9 cellular contexts compared by ENCODE assay signal in genomic region chr15:72740202-72740601, GRCh38. TPM values are rescaled to one million over a fixed set of nuclear protein-coding genes. Genes with fewer than 3 reads are reported as not detected.
DNase-seq lines count a peak whose midpoint lies in the region; ATAC-seq and TF ChIP-seq lines count a peak whose summit lies in the region.
"Had no signal": no experiment of that assay in that cellular context is flagged by ENCODE, and none has a peak within 500 bp of the region (broad histone marks: within the 10 kb centered on the region; RNA-seq: fewer than 3 reads in every experiment).

No MANE protein-coding gene starts in this region.

- 50% methylated on average over 1 of the region's 1 CpG for WGBS in mesenchymal stem cell

- H3K4ac ChIP-seq in mesenchymal stem cell (ENCODE audit: low read depth in 1 of 2, low read length in 2 of 2) = no peak overlapping the region

- no peak overlapping the region for H2AFZ ChIP-seq in Loucy (ENCODE audit: low read length)
- no peak overlapping the region for H2AFZ ChIP-seq in mesenchymal stem cell (ENCODE audit: low read depth, low read length)

- no peaks in the 10 kb centered on the region for H3K9me3 Mint-ChIP-seq in HFFc6

- no peak overlapping the region for H2AK5ac ChIP-seq in mesenchymal stem cell (ENCODE audit: low read length, severe bottlenecking)

- H3K9me3 ChIP-seq in Loucy (ENCODE audit: insufficient read depth, low read depth, low read length) (no peaks in the 10 kb centered on the region), mesenchymal stem cell (ENCODE audit: control insufficient read depth, low read length) (no peaks in the 10 kb centered on the region)

- H3K9ac ChIP-seq in Loucy (ENCODE audit: low read depth, low read length, poor library complexity, severe bottlenecking) (no peak overlapping the region), mesenchymal stem cell (ENCODE audit: low read length) (no peak overlapping the region)

- no peaks in the 10 kb centered on the region for H3K79me1 ChIP-seq in mesenchymal stem cell (replicated peaks; ENCODE audit: low read length, poor library complexity, severe bottlenecking)

- peaks cover 12% of the 10 kb centered on the region for H3K4me1 ChIP-seq in Loucy (ENCODE audit: insufficient read depth, low read length, poor library complexity, severe bottlenecking)
- H3K4me1 ChIP-seq in mesenchymal stem cell (ENCODE audit: control insufficient read depth, insufficient read depth, low read depth, low read length) = no peaks in the 10 kb centered on the region

- H3K4me2 ChIP-seq in Loucy (ENCODE audit: low read depth, low read length, poor library complexity, severe bottlenecking) = peak overlapping the region; percentile 52
- no peak overlapping the region for H3K4me2 ChIP-seq in mesenchymal stem cell (ENCODE audit: low read length, poor library complexity, severe bottlenecking)

- ATAC-seq in GM18519 (IDR thresholded peaks at IDR 0.05; ENCODE audit: low FRiP score, unreplicated experiment) (peak; percentile 67), GM21528 (IDR thresholded peaks at IDR 0.05; ENCODE audit: low FRiP score, unreplicated experiment) (peak; percentile 85)

- no peak overlapping the region for H2BK12ac ChIP-seq in mesenchymal stem cell (ENCODE audit: low read length in 2 of 2)

- H4K91ac ChIP-seq in mesenchymal stem cell (ENCODE audit: low read length) = no peak overlapping the region

- no peaks in the 10 kb centered on the region for H3F3A ChIP-seq in Loucy (ENCODE audit: low read depth)

- H2BK15ac ChIP-seq in mesenchymal stem cell (ENCODE audit: low read depth, poor library complexity, severe bottlenecking) = no peak overlapping the region

- no peak overlapping the region for H3K23ac ChIP-seq in mesenchymal stem cell (ENCODE audit: low read length in 2 of 2)

- no peaks in the 10 kb centered on the region for H3K27me3 ChIP-seq in Loucy (ENCODE audit: insufficient read depth, low read length, poor library complexity, severe bottlenecking)
- no peaks in the 10 kb centered on the region for H3K27me3 ChIP-seq in mesenchymal stem cell (ENCODE audit: control insufficient read depth in 1 of 2, insufficient read depth in 1 of 2, low read length in 2 of 2)

- no peaks in the 10 kb centered on the region for H3K79me2 ChIP-seq in Loucy (ENCODE audit: insufficient read depth, low read length)

- no peak overlapping the region for H4K8ac ChIP-seq in mesenchymal stem cell (ENCODE audit: low read length)

- peak; percentile 19 for DNase-seq in mesenchymal stem cell
- no peak for DNase-seq in NCI-H2107 treated with DMSO at 0.1 percent for 48 hours (lab: John Stamatoyannopoulos, UW; ENCODE audit: unreplicated experiment)
- no peak for DNase-seq in HK-2 (ENCODE audit: unreplicated experiment)
- DNase-seq in HFFc6 = no peak
- DNase-seq in GF-D8 (lab: John Stamatoyannopoulos, UW) = no peak

- H3K4me3 ChIP-seq in Loucy (ENCODE audit: low read length, poor library complexity, severe bottlenecking) (peak overlapping the region; percentile 23), mesenchymal stem cell (ENCODE audit: insufficient read depth in 1 of 2, low read depth in 1 of 2, low read length in 2 of 2) (no peak overlapping the region)

- H3K36me3 Mint-ChIP-seq in HFFc6 (ENCODE audit: low read depth) = peaks cover 39% of the 10 kb centered on the region

- H3K27ac Mint-ChIP-seq in HFFc6 = no peak overlapping the region

- H3K27me3 Mint-ChIP-seq in HFFc6 (ENCODE audit: insufficient read depth) = no peaks in the 10 kb centered on the region

- H3K9me2 ChIP-seq in Loucy (replicated peaks; ENCODE audit: low read depth, low read length) = no peaks in the 10 kb centered on the region

- no peak overlapping the region for H3K14ac ChIP-seq in mesenchymal stem cell (ENCODE audit: low read length in 2 of 2)

- no peak overlapping the region for H3K27ac ChIP-seq in mesenchymal stem cell (ENCODE audit: low read length, poor library complexity, severe bottlenecking)

- no peak for TF ChIP-seq CTCF in Loucy (conservative IDR thresholded peaks at IDR 0.05; ENCODE audit: low read length)
- no peak for TF ChIP-seq CTCF in HFFc6 (IDR thresholded peaks at IDR 0.05)

- H3K36me3 ChIP-seq in Loucy (ENCODE audit: insufficient read depth, low read length) (peaks cover 10% of the 10 kb centered on the region; the same call in 1 of the 2 replicates), mesenchymal stem cell (ENCODE audit: control insufficient read depth in 1 of 2, insufficient read depth in 2 of 2, low read depth in 1 of 2, low read length in 2 of 2) (peaks cover 18 to 75% of the 10 kb centered on the region in 2 experiments)

- no peak overlapping the region for H3K18ac ChIP-seq in mesenchymal stem cell (ENCODE audit: low read depth in 1 of 2, low read length in 2 of 2)

- H2BK120ac ChIP-seq in mesenchymal stem cell (ENCODE audit: low read depth, low read length) = no peak overlapping the region

- no peak overlapping the region for H2BK5ac ChIP-seq in mesenchymal stem cell (ENCODE audit: low read depth, low read length, poor library complexity, severe bottlenecking)

- no peaks in the 10 kb centered on the region for H4K20me1 ChIP-seq in Loucy (ENCODE audit: insufficient read depth, low read length, poor library complexity, severe bottlenecking)

- peaks cover 21% of the 10 kb centered on the region for H3K4me1 Mint-ChIP-seq in HFFc6 (ENCODE audit: low read depth)

- no peak overlapping the region for H3K4me3 Mint-ChIP-seq in HFFc6

RNA-seq across cellular contexts. Expression of gene ADPGK, which starts 43.4 kb away (rescaled TPM):
- polyA plus RNA-seq in mesenchymal stem cell (2013, experiment 1 of 2) = 59.7 TPM
- 61.8 TPM for polyA plus RNA-seq in mesenchymal stem cell (2013, experiment 2 of 2)
- 10 to 100 TPM; 54.6 to 59.4 (median 56.8) TPM for total RNA-seq in HFFc6 (2021; fragmentation: NEBNext Ultra II Directional; extraction: Animal tissue kit (Norgen Biotek cat#: 25700))

RNA-seq across cellular contexts. Expression of gene BBS4, which starts 54.2 kb away (rescaled TPM):
- 18.9 TPM for polyA plus RNA-seq in mesenchymal stem cell (2013, experiment 1 of 2)
- polyA plus RNA-seq in mesenchymal stem cell (2013, experiment 2 of 2) = 19.6 TPM
- total RNA-seq in HFFc6 (2021; fragmentation: NEBNext Ultra II Directional; extraction: Animal tissue kit (Norgen Biotek cat#: 25700)) = 10 to 100 TPM; 10.3 to 12.9 (median 12.5) TPM

RNA-seq across cellular contexts. Expression of gene HIGD2B, which starts 54.2 kb away (rescaled TPM):
- polyA plus RNA-seq in mesenchymal stem cell (2013, experiment 1 of 2) = not detected
- polyA plus RNA-seq in mesenchymal stem cell (2013, experiment 2 of 2) = not detected
- total RNA-seq in HFFc6 (2021; fragmentation: NEBNext Ultra II Directional; extraction: Animal tissue kit (Norgen Biotek cat#: 25700)) = not detected
- total RNA-seq: NCI-H460 had no signal
